ENCODE assay signal across 9 cellular contexts in genomic region chr15:64897345-64897985, GRCh38. TPM values are rescaled to one million over a fixed set of nuclear protein-coding genes. Genes with fewer than 3 reads are reported as not detected.
A peak's percentile ranks its signal among the peaks of the same experiment; 100 is the strongest.
DNase-seq lines count a peak whose midpoint lies in the region; ATAC-seq and TF ChIP-seq lines count a peak whose summit lies in the region.
"Had no signal": no experiment of that assay in that cellular context is flagged by ENCODE, and none has a peak within 500 bp of the region (broad histone marks: within the 10 kb centered on the region; RNA-seq: fewer than 3 reads in every experiment).

No MANE protein-coding gene starts in this region.

- peaks cover 51% of the 10 kb centered on the region for H3K4me1 ChIP-seq in Loucy (ENCODE audit: insufficient read depth, low read length, poor library complexity, severe bottlenecking)

- H4K20me1 ChIP-seq in Loucy (ENCODE audit: insufficient read depth, low read length, poor library complexity, severe bottlenecking): no peaks in the 10 kb centered on the region

- TF ChIP-seq CTCF in Loucy (conservative IDR thresholded peaks at IDR 0.05; ENCODE audit: low read length): no peak
- TF ChIP-seq CTCF in GM20000 (IDR thresholded peaks at IDR 0.05; ENCODE audit: extremely low read depth, missing control alignments): no peak

- H3K27ac ChIP-seq in adipose tissue (ENCODE audit: low read depth, low read length): peak overlapping the region; percentile 2

- no peaks in the 10 kb centered on the region for H3K9me2 ChIP-seq in Loucy (replicated peaks; ENCODE audit: low read depth, low read length)

- H3K9me3 ChIP-seq in Loucy (ENCODE audit: insufficient read depth, low read depth, low read length): no peaks in the 10 kb centered on the region

- no peaks in the 10 kb centered on the region for H3K27me3 ChIP-seq in Loucy (ENCODE audit: insufficient read depth, low read length, poor library complexity, severe bottlenecking)

- no peak overlapping the region for H2AFZ ChIP-seq in Loucy (ENCODE audit: low read length)

- WGBS in adipose tissue, 3 donors: 15 to 53% (median 18%) methylated on average over 6 of the region's 6 CpGs

- peak; percentile 79 for DNase-seq in iris pigment epithelial cell (ENCODE audit: low read depth)
- peak; percentile 48 for DNase-seq in stromal cell of bone marrow (ENCODE audit: low read depth)
- DNase-seq in inferior parietal cortex (ENCODE audit: extremely low spot score): no peak
- DNase-seq in NCI-H1436 treated with DMSO at 0.1 percent for 48 hours (lab: John Stamatoyannopoulos, UW): no peak
- no peak for DNase-seq in GM20000 (ENCODE audit: low spot score)

- no peak for ATAC-seq in HG02884 (IDR thresholded peaks at IDR 0.05; ENCODE audit: unreplicated experiment)

- H3K36me3 ChIP-seq in Loucy (ENCODE audit: insufficient read depth, low read length): no peaks in the 10 kb centered on the region

- no peak overlapping the region for H3K4me3 ChIP-seq in Loucy (ENCODE audit: low read length, poor library complexity, severe bottlenecking)

- H3K4me2 ChIP-seq in Loucy (ENCODE audit: low read depth, low read length, poor library complexity, severe bottlenecking): no peak overlapping the region
- H3K4me2 ChIP-seq: KMS-11 had no signal

- peaks cover 21% of the 10 kb centered on the region; the same call in 1 of the 2 replicates for H3F3A ChIP-seq in Loucy (ENCODE audit: low read depth)

- H3K79me2 ChIP-seq in Loucy (ENCODE audit: insufficient read depth, low read length): no peaks in the 10 kb centered on the region

- peak overlapping the region; percentile 93 for H3K9ac ChIP-seq in Loucy (ENCODE audit: low read depth, low read length, poor library complexity, severe bottlenecking)
- H3K9ac ChIP-seq: KMS-11 had no signal

RNA-seq across cellular contexts. Expression of gene ANKDD1A, which starts 14.2 kb away (rescaled TPM):
- 1 to 10 TPM; 1.8 to 4.5 (median 3.4) TPM for polyA plus RNA-seq in adipose tissue

RNA-seq across cellular contexts. Expression of gene PLEKHO2, which starts 55.8 kb away (rescaled TPM):
- 10 to 100 TPM in 2 of 3 donors, 1 to 10 TPM in 1; 7.2 to 63.6 (median 58.9) TPM for polyA plus RNA-seq in adipose tissue

Comparison
In these comparisons a context has a peak if more than half of its experiments do, and no peak if none do; other contexts are left out.
1. DNase-seq: peak in iris pigment epithelial cell (single experiment) and stromal cell of bone marrow (single experiment); none in inferior parietal cortex (single experiment), NCI-H1436 treated with DMSO at 0.1 percent for 48 hours (single experiment) and GM20000 (single experiment).